Comparison of ENCODE assay signal across 17 cellular contexts in the genomic region with DNA sequence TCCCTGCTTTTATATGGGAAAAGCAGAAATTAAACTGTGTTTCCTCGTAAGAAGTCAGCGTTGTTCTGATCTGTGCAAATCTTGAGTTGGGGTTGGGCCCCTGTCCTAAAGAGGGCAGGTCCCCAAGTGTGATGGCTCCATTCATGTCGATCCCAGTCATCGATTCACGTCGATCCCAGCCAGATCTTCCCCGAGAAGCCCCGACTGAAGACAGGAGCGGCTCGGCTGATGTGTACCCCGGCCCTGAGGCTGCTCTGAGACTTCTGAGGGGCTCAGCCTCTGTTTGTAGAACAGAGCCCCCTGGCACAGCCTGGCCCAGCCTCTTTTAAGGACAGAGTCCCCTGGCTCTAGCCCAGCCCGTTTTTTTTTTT. TPM values are rescaled to one million over a fixed set of nuclear protein-coding genes. Genes with fewer than 3 reads are reported as not detected.
DNase-seq lines count a peak whose midpoint lies in the region; FAIRE-seq and TF ChIP-seq lines count a peak whose summit lies in the region.
"Had no signal": no experiment of that assay in that cellular context is flagged by ENCODE, and none has a peak within 500 bp of the region (broad histone marks: within the 10 kb centered on the region; RNA-seq: fewer than 3 reads in every experiment).

No MANE protein-coding gene starts in this region.

- H3K36me3 Mint-ChIP-seq in nephron progenitor cell (ENCODE audit: low read depth): peaks cover 46% of the 10 kb centered on the region
- peaks cover 24% of the 10 kb centered on the region for H3K36me3 Mint-ChIP-seq in activated naive CD8-positive, alpha-beta T cell treated with anti-CD3 and anti-CD28 coated beads for 36 hours

- POLR2A ChIA-PET in A673 (lab: Charles Lee; ENCODE audit: low non-redundant PET): no interaction called here
- POLR2A ChIA-PET in RWPE1 (lab: Yijun Ruan, JAX; ENCODE audit: low non-redundant PET): no interaction called here

- no peak for FAIRE-seq in RCC 7860 (lab: Jason Lieb, UNC)
- FAIRE-seq: GM12878 had no signal

- H3K36me3 ChIP-seq in A673 (ENCODE audit: insufficient read depth, low read length, poor library complexity, severe bottlenecking): peaks cover 71% of the 10 kb centered on the region

- no peaks in the 10 kb centered on the region for H3K27me3 Mint-ChIP-seq in nephron progenitor cell (ENCODE audit: low read depth, poor library complexity)
- no peaks in the 10 kb centered on the region for H3K27me3 Mint-ChIP-seq in activated naive CD8-positive, alpha-beta T cell treated with anti-CD3 and anti-CD28 coated beads for 36 hours
- H3K27me3 Mint-ChIP-seq: CD4-positive, CD25-positive, alpha-beta regulatory T cell; IgD-negative memory B cell had no signal

- H3K4me1 Mint-ChIP-seq in nephron progenitor cell: no peaks in the 10 kb centered on the region
- peaks cover 5% of the 10 kb centered on the region for H3K4me1 Mint-ChIP-seq in activated naive CD8-positive, alpha-beta T cell treated with anti-CD3 and anti-CD28 coated beads for 36 hours
- H3K4me1 Mint-ChIP-seq: CD4-positive, CD25-positive, alpha-beta regulatory T cell; GM23338; H9 had no signal

- no peaks in the 10 kb centered on the region for H3K9me3 ChIP-seq in A673 (ENCODE audit: low read depth, low read length, poor library complexity, severe bottlenecking)
- H3K9me3 ChIP-seq: BLaER1 had no signal

- peak overlapping the region; percentile 85 for H3K27ac Mint-ChIP-seq in nephron progenitor cell
- no peak overlapping the region for H3K27ac Mint-ChIP-seq in activated naive CD8-positive, alpha-beta T cell treated with anti-CD3 and anti-CD28 coated beads for 36 hours
- H3K27ac Mint-ChIP-seq: CD4-positive, CD25-positive, alpha-beta regulatory T cell had no signal

- CTCF ChIA-PET in A673 (lab: Charles Lee) (interaction anchor here (0.7 kb wide), 1 partner anchor 49 kb away, joined by 3 read pairs; no protein-coding TSS in a partner anchor), RWPE1 (lab: Yijun Ruan, JAX) (no interaction called here)

- H3K27ac ChIP-seq in 22Rv1 (peak overlapping the region; percentile 34; the same call in 1 of the 2 replicates), A673 (ENCODE audit: low read depth, low read length, poor library complexity, severe bottlenecking) (peak overlapping the region; percentile 50), RWPE1 (peak overlapping the region; percentile 52)
- H3K27ac ChIP-seq: BLaER1 had no signal

- BruUV-seq in A673 (replicated peaks; lab: Mats Ljungman, UMichigan): no TSS peak

- H3K9me3 Mint-ChIP-seq in nephron progenitor cell: no peaks in the 10 kb centered on the region
- H3K9me3 Mint-ChIP-seq in activated naive CD8-positive, alpha-beta T cell treated with anti-CD3 and anti-CD28 coated beads for 36 hours: no peaks in the 10 kb centered on the region
- H3K9me3 Mint-ChIP-seq: CD4-positive, CD25-positive, alpha-beta regulatory T cell; GM23338; H9; IgD-negative memory B cell had no signal

- no peaks in the 10 kb centered on the region for H3K27me3 ChIP-seq in A673 (replicated peaks; ENCODE audit: insufficient read depth, low read depth, low read length, poor library complexity)
- H3K27me3 ChIP-seq: BLaER1 had no signal

- no peak overlapping the region for H3K4me3 Mint-ChIP-seq in nephron progenitor cell
- no peak overlapping the region for H3K4me3 Mint-ChIP-seq in activated naive CD8-positive, alpha-beta T cell treated with anti-CD3 and anti-CD28 coated beads for 36 hours
- H3K4me3 Mint-ChIP-seq: GM23338, H9 had no signal

- no peak overlapping the region for H3K4me3 ChIP-seq in A673 (ENCODE audit: low read depth, low read length, poor library complexity, severe bottlenecking)
- H3K4me3 ChIP-seq: BLaER1, GM12878, GM23338 had no signal

- DNase-seq in A673 (ENCODE audit: low spot score) (no peak), RWPE1 (ENCODE audit: low spot score) (no peak), nephron progenitor cell (no peak), NCI-H1092 treated with DMSO at 0.1 percent for 48 hours (lab: John Stamatoyannopoulos, UW) (no peak), RCC 7860 (ENCODE audit: low spot score) (no peak)
- DNase-seq in stimulated activated CD4-positive, alpha-beta T cell treated with anti-CD3 and anti-CD28 coated beads, Interleukin-4, amount 100 ng/mL, for 4 hours: no peak
- DNase-seq in activated naive CD8-positive, alpha-beta T cell treated with anti-CD3 and anti-CD28 coated beads for 36 hours: no peak
- DNase-seq: AML-193; Calu3; CD4-positive, CD25-positive, alpha-beta regulatory T cell; DMS79; H9 had no signal

- peaks cover 13% of the 10 kb centered on the region for H3K4me1 ChIP-seq in A673 (ENCODE audit: insufficient read depth, low read length, poor library complexity, severe bottlenecking)

- intact Hi-C loops in A673 (cut with micrococcal nuclease; ENCODE audit: unreplicated experiment): no loop called here

- TF ChIP-seq CTCF in 22Rv1 (IDR thresholded peaks at IDR 0.05) (no peak), A673 (conservative IDR thresholded peaks at IDR 0.05; ENCODE audit: low read depth, low read length) (no peak), RWPE1 (conservative IDR thresholded peaks at IDR 0.05; ENCODE audit: low read depth) (no peak), nephron progenitor cell (IDR thresholded peaks at IDR 0.05) (no peak)

RNA-seq across cellular contexts. Expression of a gene that starts 9.3 kb away (rescaled TPM):
- total RNA-seq in A673 (2021): 108 and 121 TPM in 2 replicates
- total RNA-seq in activated naive CD8-positive, alpha-beta T cell treated with anti-CD3 and anti-CD28 coated beads for 36 hours: 100 to 1,000 TPM; 102 to 105 TPM

RNA-seq across cellular contexts. Expression of a gene that starts 32.6 kb away (rescaled TPM):
- 52.2 and 52.6 TPM in 2 replicates for total RNA-seq in A673 (2021)
- 10 to 100 TPM; 18.3 to 19.0 TPM for total RNA-seq in activated naive CD8-positive, alpha-beta T cell treated with anti-CD3 and anti-CD28 coated beads for 36 hours

RNA-seq across cellular contexts. Expression of a gene that starts 32.8 kb away (rescaled TPM):
- 229 and 239 TPM in 2 replicates for total RNA-seq in A673 (2021)
- total RNA-seq in activated naive CD8-positive, alpha-beta T cell treated with anti-CD3 and anti-CD28 coated beads for 36 hours: 100 to 1,000 TPM; 117 to 123 TPM

RNA-seq across cellular contexts. Expression of a gene that starts 41.7 kb away (rescaled TPM):
- 103 and 107 TPM in 2 replicates for total RNA-seq in A673 (2021)
- total RNA-seq in activated naive CD8-positive, alpha-beta T cell treated with anti-CD3 and anti-CD28 coated beads for 36 hours: 10 to 100 TPM; 84.5 to 84.8 TPM
